22 cellular contexts compared by ENCODE assay signal in the genomic region with DNA sequence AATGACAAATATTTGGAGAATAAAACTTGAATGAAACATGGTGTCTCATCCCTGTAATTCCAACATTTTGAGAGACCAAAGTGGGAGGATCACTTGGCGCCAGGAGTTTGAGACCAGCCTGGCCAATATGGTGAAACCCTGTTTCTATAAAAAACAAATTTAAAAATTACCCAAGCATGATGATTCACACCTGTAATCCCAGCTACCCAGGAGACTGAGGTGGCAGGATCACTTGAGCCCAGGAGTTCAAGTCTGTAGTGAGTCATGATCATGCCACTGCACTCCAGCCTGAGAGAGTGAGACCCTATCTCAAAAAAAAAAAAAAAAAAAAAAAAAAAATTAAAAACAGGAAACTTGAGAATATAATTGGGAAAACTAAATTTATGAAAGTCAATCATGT.
"Had no signal": no experiment of that assay in that cellular context is flagged by ENCODE, and none has a peak within 500 bp of the region (broad histone marks: within the 10 kb centered on the region; RNA-seq: fewer than 3 reads in every experiment).

No MANE protein-coding gene starts in this region.

- H3K4me3 Mint-ChIP-seq: activated CD4-positive, alpha-beta T cell treated with anti-CD3 and anti-CD28 coated beads, Interleukin-2, amount 10 ng/mL, durations not matched to agents 24 days and 14 days; activated CD8-positive, alpha-beta T cell treated with anti-CD3 and anti-CD28 coated beads, Interleukin-2, amount 10 ng/mL, durations not matched to agents 7 days and 5 days; activated naive CD8-positive, alpha-beta T cell; central memory CD8-positive, alpha-beta T cell; natural killer cell had no signal

- H3K9me3 Mint-ChIP-seq: activated CD4-positive, alpha-beta T cell treated with anti-CD3 and anti-CD28 coated beads, Interleukin-2, amount 10 ng/mL, durations not matched to agents 24 days and 14 days had no signal

- ATAC-seq: activated CD8-positive, alpha-beta T cell treated with anti-CD3 and anti-CD28 coated beads, Interleukin-2, amount 10 ng/mL, durations not matched to agents 7 days and 5 days; body of pancreas; natural killer cell had no signal

- H3K27me3 ChIP-seq: body of pancreas, neutrophil, tibial artery, vagina had no signal

- H3K4me1 Mint-ChIP-seq: activated CD4-positive, alpha-beta T cell treated with anti-CD3 and anti-CD28 coated beads, Interleukin-2, amount 10 ng/mL, durations not matched to agents 24 days and 14 days; central memory CD8-positive, alpha-beta T cell; natural killer cell had no signal

- H3K27ac ChIP-seq: body of pancreas, left ventricle myocardium inferior, neutrophil, tibial artery, vagina had no signal

- H3K4me3 ChIP-seq: body of pancreas, left ventricle myocardium inferior, tibial artery, vagina had no signal

- H3K4me1 ChIP-seq: body of pancreas, left ventricle myocardium inferior, vagina had no signal

- H3K36me3 Mint-ChIP-seq: activated naive CD8-positive, alpha-beta T cell; natural killer cell had no signal

- DNase-seq: activated CD4-positive, alpha-beta T cell treated with anti-CD3 and anti-CD28 coated beads, Interleukin-2, amount 10 ng/mL, durations not matched to agents 24 days and 14 days; activated CD4-positive, CD25-positive, alpha-beta regulatory T cell; activated CD8-positive, alpha-beta memory T cell treated with anti-CD3 and anti-CD28 coated beads, Interleukin-2, amount 50 U/mL, for 4 hours; activated CD8-positive, alpha-beta T cell treated with anti-CD3 and anti-CD28 coated beads, Interleukin-2, amount 10 ng/mL, durations not matched to agents 7 days and 5 days; activated gamma-delta T cell; activated T-cell treated with anti-CD3 and anti-CD28 coated beads, Interleukin-2, amount 50 U/mL, for 48 hours; amygdala; body of pancreas; cortex of kidney; effector CD8-positive, alpha-beta T cell; hippocampal formation; left ventricle myocardium inferior; mesendoderm; natural killer cell; posterior cingulate gyrus; stimulated activated CD4-positive, alpha-beta T cell treated with anti-CD3 and anti-CD28 coated beads, Interleukin-2, amount 100 ng/mL, for 48 hours; stimulated activated naive CD4-positive, alpha-beta T cell; tibial artery had no signal

- H3K27ac Mint-ChIP-seq: activated CD4-positive, alpha-beta T cell treated with anti-CD3 and anti-CD28 coated beads, Interleukin-2, amount 10 ng/mL, durations not matched to agents 24 days and 14 days; activated CD8-positive, alpha-beta T cell treated with anti-CD3 and anti-CD28 coated beads, Interleukin-2, amount 10 ng/mL, durations not matched to agents 7 days and 5 days; activated naive CD8-positive, alpha-beta T cell; natural killer cell had no signal

- H3K27me3 Mint-ChIP-seq: activated CD4-positive, alpha-beta T cell treated with anti-CD3 and anti-CD28 coated beads, Interleukin-2, amount 10 ng/mL, durations not matched to agents 24 days and 14 days; activated naive CD8-positive, alpha-beta T cell; central memory CD8-positive, alpha-beta T cell had no signal

- H3K36me3 ChIP-seq: left ventricle myocardium inferior, neutrophil, tibial artery, vagina had no signal

- H3K9me3 ChIP-seq: body of pancreas, neutrophil, tibial artery, vagina had no signal
